ENCODE assay signal across 7 cellular contexts in genomic region chr1:25734991-25735390, GRCh38.
A peak's percentile ranks its signal among the peaks of the same experiment; 100 is the strongest.
DNase-seq lines count a peak whose midpoint lies in the region; ATAC-seq, FAIRE-seq and TF ChIP-seq lines count a peak whose summit lies in the region.
"Not testable (repeated sequence)": the region's sequence is repeated elsewhere in the genome, so short reads cannot be mapped to it uniquely, and the experiment has no call there.

No MANE protein-coding gene starts in this region.

- H2BK15ac ChIP-seq in H1 (ENCODE audit: low read length): peak overlapping the region; percentile 23; the same call in 1 of the 2 replicates

- H2BK12ac ChIP-seq in H1 (ENCODE audit: low read depth, low read length): not testable (repeated sequence)

- not testable (repeated sequence) for TF ChIP-seq EP300 in H1 (IDR thresholded peaks at IDR 0.05; ENCODE audit: borderline replicate concordance in 1 of 2, low read depth in 2 of 2, low read length in 2 of 2)

- H3K18ac ChIP-seq in H1 (ENCODE audit: extremely low read depth, low read length): not testable (repeated sequence)

- not testable (repeated sequence) for H2BK120ac ChIP-seq in H1 (replicated peaks; ENCODE audit: low read depth, low read length)

- H3K79me1 ChIP-seq in H1 (ENCODE audit: low read depth, low read length): not testable (repeated sequence)

- not testable (repeated sequence) for H3K4ac ChIP-seq in H1 (replicated peaks; ENCODE audit: insufficient read length, low read depth, low read length)

- not testable (repeated sequence) for H2AFZ ChIP-seq in H1 (ENCODE audit: low read length)

- not testable (repeated sequence) for H3K4me3 Mint-ChIP-seq in CD4-positive, alpha-beta T cell; WTC11
- peak overlapping the region in 1 of 10 donors; percentile 20 for H3K4me3 Mint-ChIP-seq in naive thymus-derived CD4-positive, alpha-beta T cell

- H3K27me3 ChIP-seq in CD4-positive, alpha-beta T cell (ENCODE audit: control insufficient read depth, insufficient read depth, low read length); H1 (replicated peaks in 1 of 4; ENCODE audit: control insufficient read depth in 3 of 4, extremely low read depth in 1 of 4, insufficient read depth in 3 of 4, low read length in 3 of 4); naive thymus-derived CD4-positive, alpha-beta T cell (ENCODE audit: control insufficient read depth in 2 of 2, insufficient read depth in 2 of 2, low read length in 2 of 2); thyroid gland: not testable (repeated sequence)

- POLR2A ChIA-PET in CD4-positive, alpha-beta T cell (lab: Charles Lee); H1 (lab: Charles Lee; ENCODE audit: partially characterized antibody); naive thymus-derived CD4-positive, alpha-beta T cell (lab: Charles Lee): not testable (repeated sequence)
- POLR2A ChIA-PET in WTC11 (lab: Charles Lee): interaction anchor here (1.1 kb wide), 1 partner anchor 151 kb away, joined by 3 read pairs; no protein-coding TSS in a partner anchor

- H3K79me2 ChIP-seq in H1 (ENCODE audit: control insufficient read depth in 1 of 2, insufficient read depth in 2 of 2, low read length in 2 of 2): not testable (repeated sequence)

- DNase-seq in CD4-positive, alpha-beta T cell; WTC11 (ENCODE audit: low spot score); H1 (ENCODE audit: low read depth in 1 of 2, low spot score in 2 of 2); naive thymus-derived CD4-positive, alpha-beta T cell; thyroid gland: not testable (repeated sequence)
- DNase-seq in NCI-H1105 (lab: John Stamatoyannopoulos, UW) (peak; percentile 50), NCI-H69 (lab: John Stamatoyannopoulos, UW) (peak; percentile 6)

- not testable (repeated sequence) for H3K23me2 ChIP-seq in H1 (ENCODE audit: low read depth, low read length)

- H2BK5ac ChIP-seq in H1 (ENCODE audit: low read depth, low read length): not testable (repeated sequence)

- TF ChIP-seq CTCF in CD4-positive, alpha-beta T cell (IDR thresholded peaks at IDR 0.05); WTC11 (IDR thresholded peaks at IDR 0.05); H1 (IDR thresholded peaks at IDR 0.05; ENCODE audit: control extremely low read depth in 1 of 3, insufficient read depth in 1 of 3, low read depth in 1 of 3, low read length in 3 of 3); thyroid gland (IDR thresholded peaks at IDR 0.05): not testable (repeated sequence)

- H3K14ac ChIP-seq in H1 (ENCODE audit: insufficient read length): not testable (repeated sequence)

- intact Hi-C loops in CD4-positive, alpha-beta T cell (cut with DNase I, micrococcal nuclease); naive thymus-derived CD4-positive, alpha-beta T cell (cut with micrococcal nuclease): not testable (repeated sequence)
- intact Hi-C loops in thyroid gland (cut with DNase I): loop anchor here (5.0 kb wide), 1 partner anchor 113 kb away; no protein-coding TSS in a partner anchor

- not testable (repeated sequence) for TF ChIP-seq POLR2A in H1 (IDR thresholded peaks at IDR 0.05; ENCODE audit: control extremely low read depth in 1 of 2, low read depth in 2 of 2, low read length in 2 of 2); thyroid gland (IDR thresholded peaks at IDR 0.05)

- not testable (repeated sequence) for FAIRE-seq in H1 (lab: Jason Lieb, UNC)

- not testable (repeated sequence) for H3K36me3 ChIP-seq in H1 (ENCODE audit: control insufficient read depth in 2 of 4, insufficient read depth in 4 of 4, low read length in 3 of 4); thyroid gland
- H3K36me3 ChIP-seq in naive thymus-derived CD4-positive, alpha-beta T cell (ENCODE audit: control insufficient read depth in 2 of 3, insufficient read depth in 3 of 3, low read length in 3 of 3): peaks cover 0 to 13% (median 0%) of the 10 kb centered on the region in 3 experiments

- H3K4me1 Mint-ChIP-seq in CD4-positive, alpha-beta T cell (ENCODE audit: low read depth): peaks cover 80% of the 10 kb centered on the region
- not testable (repeated sequence) for H3K4me1 Mint-ChIP-seq in WTC11
- H3K4me1 Mint-ChIP-seq in naive thymus-derived CD4-positive, alpha-beta T cell: peaks cover 18 to 91% (median 87%) of the 10 kb centered on the region in 7 donors

- H3K27ac ChIP-seq in CD4-positive, alpha-beta T cell (ENCODE audit: low read depth, low read length); H1 (ENCODE audit: low read depth, low read length); naive thymus-derived CD4-positive, alpha-beta T cell (ENCODE audit: low read depth, low read length): not testable (repeated sequence)
- H3K27ac ChIP-seq in thyroid gland: peak overlapping the region; percentile 98 to 99 (median 99)

- peaks cover 33% of the 10 kb centered on the region for H3K36me3 Mint-ChIP-seq in CD4-positive, alpha-beta T cell (ENCODE audit: low read depth)
- not testable (repeated sequence) for H3K36me3 Mint-ChIP-seq in WTC11
- H3K36me3 Mint-ChIP-seq in naive thymus-derived CD4-positive, alpha-beta T cell: peaks cover 0 to 34% (median 12%) of the 10 kb centered on the region in 5 donors

- not testable (repeated sequence) for H4K20me1 ChIP-seq in H1 (replicated peaks in 1 of 2; ENCODE audit: control insufficient read depth in 1 of 2, insufficient read depth in 2 of 2, low read length in 2 of 2)

- not testable (repeated sequence) for H3K4me1 ChIP-seq in H1 (replicated peaks in 1 of 4; ENCODE audit: control insufficient read depth in 3 of 4, insufficient read depth in 4 of 4, low read length in 3 of 4)
- H3K4me1 ChIP-seq in naive thymus-derived CD4-positive, alpha-beta T cell (ENCODE audit: control insufficient read depth in 2 of 2, insufficient read depth in 2 of 2, low read length in 2 of 2): peaks cover 13 to 42% of the 10 kb centered on the region in 2 donors
- peaks cover 64 to 91% of the 10 kb centered on the region in 2 donors for H3K4me1 ChIP-seq in thyroid gland

- not testable (repeated sequence) for H3K23ac ChIP-seq in H1 (ENCODE audit: insufficient read length)

- not testable (repeated sequence) for TF ChIP-seq RAD21 in H1 (IDR thresholded peaks at IDR 0.05 in 1 of 2, conservative IDR thresholded peaks at IDR 0.05 in 1 of 2; ENCODE audit: low read depth in 2 of 2, low read length in 2 of 2)

- not testable (repeated sequence) for H3K9ac ChIP-seq in H1 (replicated peaks in 1 of 4; ENCODE audit: extremely low read depth in 1 of 4, low read depth in 3 of 4, low read length in 3 of 4)

- H3K27ac Mint-ChIP-seq in CD4-positive, alpha-beta T cell: peak overlapping the region; percentile 21
- peak overlapping the region; percentile 48; the same call in 1 of the 2 replicates for H3K27ac Mint-ChIP-seq in WTC11
- H3K27ac Mint-ChIP-seq in naive thymus-derived CD4-positive, alpha-beta T cell: peak overlapping the region in 7 of 9 donors; percentile 3 to 67 (median 48)

- not testable (repeated sequence) for H3K4me2 ChIP-seq in H1 (ENCODE audit: insufficient read depth in 1 of 2, low read depth in 2 of 2, low read length in 2 of 2)

- WGBS in H1 (ENCODE audit: extremely low coverage in 1 of 2, insufficient coverage in 1 of 2, insufficient read length in 1 of 2, insufficient replicate concordance in 2 of 2, low coverage in 1 of 2, low lambda C conversion rate in 2 of 2, missing lambda C conversion rate in 1 of 2), 2 experiments: 93% methylated on average over 10 of the region's 10 CpGs; no CpG with 5 or more reads in 1 of the 2 experiments
- WGBS in thyroid gland, 2 donors: 90 to 94% methylated on average over 10 of the region's 10 CpGs

- CTCF ChIA-PET in CD4-positive, alpha-beta T cell (lab: Charles Lee); WTC11 (lab: Charles Lee): not testable (repeated sequence)
- CTCF ChIA-PET in H1 (lab: Charles Lee; ENCODE audit: partially characterized antibody): interaction anchor here (0.8 to 7.8 kb wide), 3 partner anchors 9 to 76 kb away, joined by 3 to 53 read pairs (median 18); no protein-coding TSS in a partner anchor
- CTCF ChIA-PET in naive thymus-derived CD4-positive, alpha-beta T cell (lab: Charles Lee): interaction anchor here (1.1 kb wide), 1 partner anchor 45 kb away, joined by 3 read pairs; no protein-coding TSS in a partner anchor

- H4K5ac ChIP-seq in H1 (ENCODE audit: insufficient read length, low read depth, low read length): not testable (repeated sequence)

- ATAC-seq in CD4-positive, alpha-beta T cell (ENCODE audit: poor library complexity); WTC11; naive thymus-derived CD4-positive, alpha-beta T cell: not testable (repeated sequence)

- not testable (repeated sequence) for H3K56ac ChIP-seq in H1 (replicated peaks; ENCODE audit: insufficient read length, low read depth, low read length)

- not testable (repeated sequence) for H2AK5ac ChIP-seq in H1 (ENCODE audit: low read depth, low read length)

- not testable (repeated sequence) for H3K9me3 ChIP-seq in CD4-positive, alpha-beta T cell (ENCODE audit: control insufficient read depth, low read length); H1 (ENCODE audit: insufficient read depth in 2 of 2, low read depth in 1 of 2, low read length in 1 of 2); naive thymus-derived CD4-positive, alpha-beta T cell (ENCODE audit: control insufficient read depth in 2 of 3, low read length in 3 of 3); thyroid gland

- H3K4me3 ChIP-seq in H1 (ENCODE audit: extremely low read depth in 1 of 4, insufficient read depth in 2 of 4, low read depth in 3 of 4, low read length in 4 of 4); naive thymus-derived CD4-positive, alpha-beta T cell (ENCODE audit: low read length); thyroid gland (replicated peaks in 1 of 3): not testable (repeated sequence)

- H4K91ac ChIP-seq in H1 (replicated peaks; ENCODE audit: insufficient read length, low read length): not testable (repeated sequence)

- H3K9me3 Mint-ChIP-seq in CD4-positive, alpha-beta T cell; WTC11; naive thymus-derived CD4-positive, alpha-beta T cell: not testable (repeated sequence)

- H3K27me3 Mint-ChIP-seq in CD4-positive, alpha-beta T cell; WTC11 (ENCODE audit: low read depth): not testable (repeated sequence)
- peaks cover 0 to 53% (median 0%) of the 10 kb centered on the region in 5 donors for H3K27me3 Mint-ChIP-seq in naive thymus-derived CD4-positive, alpha-beta T cell

- H2BK20ac ChIP-seq in H1 (ENCODE audit: low read length): not testable (repeated sequence)

- H4K8ac ChIP-seq in H1 (ENCODE audit: extremely low read depth, insufficient read depth, low read length): not testable (repeated sequence)
